In genomic region chr7:95246935-95247370, GRCh38 we compare ENCODE assay signal across 2 cellular contexts.
TF ChIP-seq lines count a peak whose summit lies in the region.

No MANE protein-coding gene starts in this region.

TF ChIP-seq in GM23338, 12 proteins besides CTCF, POLR2A, EP300 and RAD21 (continued from another document):
- no peak for TF ChIP-seq REST (IDR thresholded peaks at IDR 0.05; ENCODE audit: unreplicated experiment)
- TF ChIP-seq NANOG (IDR thresholded peaks at IDR 0.05; ENCODE audit: borderline replicate concordance), result no peak
- TF ChIP-seq JUNB (IDR thresholded peaks at IDR 0.05; ENCODE audit: unreplicated experiment), result no peak
- no peak for TF ChIP-seq ZNF462 (CRISPR knock-in tag; IDR thresholded peaks at IDR 0.05)

TF ChIP-seq in SK-N-SH treated with all-trans-retinoic acid at 6 μM for 48 hours, 23 proteins besides CTCF, POLR2A, EP300 and RAD21 (continued from another document):
- TF ChIP-seq TSHZ2 (CRISPR knock-in tag; IDR thresholded peaks at IDR 0.05) (no peak), ZFP30 (CRISPR knock-in tag; IDR thresholded peaks at IDR 0.05) (no peak), PPARA (CRISPR knock-in tag; IDR thresholded peaks at IDR 0.05; ENCODE audit: borderline replicate concordance) (no peak)
TF ChIP-seq in SK-N-SH treated with all-trans-retinoic acid at 6 μM for 48 hours: peak in this region for 0.
